ENCODE assay signal across 8 cellular contexts in genomic region chr12:42325776-42326465, GRCh38. TPM values are rescaled to one million over a fixed set of nuclear protein-coding genes. Genes with fewer than 3 reads are reported as not detected.
DNase-seq lines count a peak whose midpoint lies in the region; ATAC-seq and TF ChIP-seq lines count a peak whose summit lies in the region.

TSS of gene PPHLN1 (plus strand) at chr12:42326167. CDS start at chr12:42335903, 9,736 bp downstream.
TSS of gene ZCRB1 (minus strand) at chr12:42326094. CDS start at chr12:42324102, 1,992 bp downstream.

- peak within 1 kb of the TSS; percentile 100 for H3K4me3 ChIP-seq in endodermal cell (ENCODE audit: low read length)
- peak within 1 kb of the TSS; percentile 87 for H3K4me3 ChIP-seq in mesodermal cell (ENCODE audit: extremely low read depth, insufficient read depth, low read length, poor library complexity, severe bottlenecking)

- H3K4me3 Mint-ChIP-seq in activated CD8-positive, alpha-beta memory T cell treated with anti-CD3 and anti-CD28 coated beads, Interleukin-2, amount 10 ng/mL, durations not matched to agents 7 days and 5 days: peak within 1 kb of the TSS; percentile 98
- peak within 1 kb of the TSS; percentile 98 for H3K4me3 Mint-ChIP-seq in endodermal cell

- no peaks in the 10 kb centered on the region for H3K9me3 ChIP-seq in endodermal cell (ENCODE audit: control insufficient read depth, low read length)
- no peaks in the 10 kb centered on the region for H3K9me3 ChIP-seq in mesodermal cell (ENCODE audit: control insufficient read depth, low read length)

- peaks cover 46% of the 10 kb centered on the region for H3K4me1 Mint-ChIP-seq in activated CD8-positive, alpha-beta memory T cell treated with anti-CD3 and anti-CD28 coated beads, Interleukin-2, amount 10 ng/mL, durations not matched to agents 7 days and 5 days
- H3K4me1 Mint-ChIP-seq in endodermal cell: peaks cover 24% of the 10 kb centered on the region

- H3K9ac ChIP-seq in endodermal cell (ENCODE audit: extremely low read depth, low read length, poor library complexity, severe bottlenecking): peak within 1 kb of the TSS; percentile 84

- peaks cover 16% of the 10 kb centered on the region for H3K36me3 Mint-ChIP-seq in activated CD8-positive, alpha-beta memory T cell treated with anti-CD3 and anti-CD28 coated beads, Interleukin-2, amount 10 ng/mL, durations not matched to agents 7 days and 5 days
- H3K36me3 Mint-ChIP-seq in endodermal cell (ENCODE audit: low read depth): peaks cover 15% of the 10 kb centered on the region

- CTCF ChIA-PET in activated CD8-positive, alpha-beta memory T cell treated with anti-CD3 and anti-CD28 coated beads, Interleukin-2, amount 10 ng/mL, durations not matched to agents 7 days and 5 days (lab: Charles Lee): no interaction called here

- no peaks in the 10 kb centered on the region for H3K27me3 Mint-ChIP-seq in activated CD8-positive, alpha-beta memory T cell treated with anti-CD3 and anti-CD28 coated beads, Interleukin-2, amount 10 ng/mL, durations not matched to agents 7 days and 5 days
- no peaks in the 10 kb centered on the region for H3K27me3 Mint-ChIP-seq in endodermal cell (ENCODE audit: insufficient read depth)

- DNase-seq in COLO668 (lab: John Stamatoyannopoulos, UW; ENCODE audit: unreplicated experiment): peak; percentile 84
- peak; percentile 64 for DNase-seq in HPDE6-E6E7 (ENCODE audit: extremely low spot score)
- peak; percentile 79 for DNase-seq in NOMO-1 treated with dmso at 0.1 percent for 144 hours (lab: John Stamatoyannopoulos, UW; ENCODE audit: unreplicated experiment)
- DNase-seq in activated CD8-positive, alpha-beta memory T cell treated with anti-CD3 and anti-CD28 coated beads, Interleukin-2, amount 10 ng/mL, durations not matched to agents 7 days and 5 days: peak; percentile 88
- peak; percentile 98 for DNase-seq in endodermal cell
- DNase-seq in stimulated activated CD8-positive, alpha-beta memory T cell treated with anti-CD3 and anti-CD28 coated beads, Interleukin-15, amount 100 ng/mL, for 4 hours (ENCODE audit: low read depth in 2 of 2): peak; percentile 50 to 63

- H3K36me3 ChIP-seq in endodermal cell (ENCODE audit: control insufficient read depth, insufficient read depth, low read length): peaks cover 27% of the 10 kb centered on the region
- H3K36me3 ChIP-seq in mesodermal cell (ENCODE audit: control insufficient read depth, insufficient read depth, low read length): peaks cover 8% of the 10 kb centered on the region

- peak; percentile 94 for ATAC-seq in GM19467 (IDR thresholded peaks at IDR 0.05; ENCODE audit: unreplicated experiment)
- peak; percentile 96 for ATAC-seq in activated CD8-positive, alpha-beta memory T cell treated with anti-CD3 and anti-CD28 coated beads, Interleukin-2, amount 10 ng/mL, durations not matched to agents 7 days and 5 days

- WGBS in endodermal cell (ENCODE audit: insufficient coverage in 1 of 2, insufficient read length in 1 of 2), 2 experiments: 0% methylated on average over 30 to 50 of the region's 50 CpGs
- WGBS in mesodermal cell (ENCODE audit: insufficient coverage in 2 of 2), 2 experiments: 0% methylated on average over 36 to 50 of the region's 50 CpGs

- TF ChIP-seq CTCF in endodermal cell (conservative IDR thresholded peaks at IDR 0.05): no peak

- no peaks in the 10 kb centered on the region for H3K9me3 Mint-ChIP-seq in activated CD8-positive, alpha-beta memory T cell treated with anti-CD3 and anti-CD28 coated beads, Interleukin-2, amount 10 ng/mL, durations not matched to agents 7 days and 5 days (ENCODE audit: low read depth)
- no peaks in the 10 kb centered on the region for H3K9me3 Mint-ChIP-seq in endodermal cell

- peak within 1 kb of the TSS; percentile 95 for H3K27ac Mint-ChIP-seq in activated CD8-positive, alpha-beta memory T cell treated with anti-CD3 and anti-CD28 coated beads, Interleukin-2, amount 10 ng/mL, durations not matched to agents 7 days and 5 days
- peak within 1 kb of the TSS; percentile 98 for H3K27ac Mint-ChIP-seq in endodermal cell

- H3K27ac ChIP-seq in endodermal cell (ENCODE audit: low read depth, low read length) (peak within 1 kb of the TSS; percentile 72), mesodermal cell (ENCODE audit: low read depth, low read length, severe bottlenecking) (peak within 1 kb of the TSS; percentile 82)

- H3K4me1 ChIP-seq in endodermal cell (ENCODE audit: control insufficient read depth, insufficient read depth, low read length): peaks cover 4% of the 10 kb centered on the region
- peaks cover 11% of the 10 kb centered on the region for H3K4me1 ChIP-seq in mesodermal cell (ENCODE audit: control insufficient read depth, insufficient read depth, low read length, poor library complexity, severe bottlenecking)

- no peaks in the 10 kb centered on the region for H3K27me3 ChIP-seq in endodermal cell (ENCODE audit: control insufficient read depth, insufficient read depth, low read length, poor library complexity, severe bottlenecking)

RNA-seq across cellular contexts. Expression of gene PPHLN1, which starts in this region (rescaled TPM):
- total RNA-seq in activated CD8-positive, alpha-beta memory T cell treated with anti-CD3 and anti-CD28 coated beads, Interleukin-2, amount 10 ng/mL, durations not matched to agents 7 days and 5 days: 10 to 100 TPM; 84.1 to 86.1 TPM
- 10 to 100 TPM; 66.6 to 77.6 TPM for total RNA-seq in endodermal cell
- polyA plus RNA-seq in endodermal cell (2013, experiment 1 of 2): 75.5 TPM
- polyA plus RNA-seq in endodermal cell (2013, experiment 2 of 2): 71.9 TPM
- polyA plus RNA-seq in mesodermal cell (2013, experiment 1 of 2): 70.3 TPM
- polyA plus RNA-seq in mesodermal cell (2013, experiment 2 of 2): 65.8 TPM

RNA-seq across cellular contexts. Expression of gene ZCRB1, which starts in this region (rescaled TPM):
- total RNA-seq in activated CD8-positive, alpha-beta memory T cell treated with anti-CD3 and anti-CD28 coated beads, Interleukin-2, amount 10 ng/mL, durations not matched to agents 7 days and 5 days: 10 to 100 TPM; 55.9 to 62.8 TPM
- 10 to 100 TPM; 61.1 to 78.4 TPM for total RNA-seq in endodermal cell
- polyA plus RNA-seq in endodermal cell (2013, experiment 1 of 2): 71.1 TPM
- polyA plus RNA-seq in endodermal cell (2013, experiment 2 of 2): 77.3 TPM
- 64.6 TPM for polyA plus RNA-seq in mesodermal cell (2013, experiment 1 of 2)
- 73.5 TPM for polyA plus RNA-seq in mesodermal cell (2013, experiment 2 of 2)

Comparison
In these comparisons a context has a peak if more than half of its experiments do, and no peak if none do; other contexts are left out.
1. Peak in every context shown above with its lines: DNase-seq, ATAC-seq, H3K4me3 ChIP-seq and H3K27ac ChIP-seq.